Comparison of ENCODE assay signal across 20 cellular contexts in genomic region chr16:57513371-57514102, GRCh38. TPM values are rescaled to one million over a fixed set of nuclear protein-coding genes. Genes with fewer than 3 reads are reported as not detected.
DNase-seq lines count a peak whose midpoint lies in the region; ATAC-seq and TF ChIP-seq lines count a peak whose summit lies in the region.
"Had no signal": no experiment of that assay in that cellular context is flagged by ENCODE, and none has a peak within 500 bp of the region (broad histone marks: within the 10 kb centered on the region; RNA-seq: fewer than 3 reads in every experiment).

No MANE protein-coding gene starts in this region.

- H3K36me3 Mint-ChIP-seq in endothelial cell (ENCODE audit: low read depth, unreplicated experiment) (peaks cover 15% of the 10 kb centered on the region), nephron (ENCODE audit: low read depth) (peaks cover 37% of the 10 kb centered on the region)
- H3K36me3 Mint-ChIP-seq in CD8-positive, alpha-beta memory T cell, result peaks cover 0 to 61% (median 6%) of the 10 kb centered on the region in 3 donors
- H3K36me3 Mint-ChIP-seq: activated naive CD4-positive, alpha-beta T cell treated with anti-CD3 and anti-CD28 coated beads, Interleukin-2, amount 50 U/mL, for 72 hours had no signal

- H3K4me3 ChIP-seq in right cardiac atrium (ENCODE audit: low read length), result no peak overlapping the region
- no peak overlapping the region for H3K4me3 ChIP-seq in heart right ventricle
- H3K4me3 ChIP-seq in uterus, result no peak overlapping the region
- H3K4me3 ChIP-seq in lower leg skin (ENCODE audit: low read depth, poor library complexity, severe bottlenecking), result no peak overlapping the region
- H3K4me3 ChIP-seq in CD8-positive, alpha-beta memory T cell (ENCODE audit: low read length), result no peak overlapping the region
- H3K4me3 ChIP-seq: MG63, prostate gland had no signal

- no peak for TF ChIP-seq CTCF in heart right ventricle (IDR thresholded peaks at IDR 0.05)
- no peak for TF ChIP-seq CTCF in endothelial cell (IDR thresholded peaks at IDR 0.05; ENCODE audit: unreplicated experiment)
- TF ChIP-seq CTCF in nephron (IDR thresholded peaks at IDR 0.05; ENCODE audit: unreplicated experiment in 3 of 3), result no peak
- TF ChIP-seq CTCF in uterus (IDR thresholded peaks at IDR 0.05), result no peak
- no peak for TF ChIP-seq CTCF in lower leg skin (IDR thresholded peaks at IDR 0.05)

- ATAC-seq in right cardiac atrium, result no peak
- ATAC-seq in heart right ventricle, result no peak
- ATAC-seq: activated naive CD4-positive, alpha-beta T cell treated with anti-CD3 and anti-CD28 coated beads, Interleukin-2, amount 50 U/mL, for 72 hours; HCT116; stimulated activated naive CD8-positive, alpha-beta T cell treated with anti-CD3 and anti-CD28 coated beads, Interleukin-15, Interleukin-2, amounts not matched to agents 100 U/mL and 50 U/mL, for 24 hours had no signal

- intact Hi-C loops in right cardiac atrium (cut with DNase I), result loop anchor here in 2 of 4 donors (10.0 kb wide), 3 partner anchors 49 to 209 kb away; partner anchors contain the start of gene POLR2C (in 1 of the 2)
- intact Hi-C loops in heart right ventricle (cut with DNase I), result loop anchor here in 2 of 10 donors (10.0 kb wide), 3 partner anchors 49 to 209 kb away; partner anchors contain the start of gene POLR2C (in 1 of the 2)
- intact Hi-C loops in uterus (cut with DNase I; ENCODE audit: low total_unique reads), result no loop called here
- intact Hi-C loops in lower leg skin (cut with DNase I; ENCODE audit: low total_unique reads), result no loop called here

- TF ChIP-seq POLR2A in uterus (IDR thresholded peaks at IDR 0.05), result no peak
- TF ChIP-seq POLR2A in lower leg skin (IDR thresholded peaks at IDR 0.05), result no peak

- H3K4me1 ChIP-seq in right cardiac atrium (ENCODE audit: control insufficient read depth, insufficient read depth, low read length) (no peaks in the 10 kb centered on the region), heart right ventricle (peaks cover 0 to 22% (median 9%) of the 10 kb centered on the region in 9 donors), uterus (peaks cover 0 to 19% of the 10 kb centered on the region in 2 donors)
- no peaks in the 10 kb centered on the region for H3K4me1 ChIP-seq in CD8-positive, alpha-beta memory T cell (ENCODE audit: insufficient read depth, low read length)
- H3K4me1 ChIP-seq: prostate gland had no signal

- 81% methylated on average over 14 of the region's 14 CpGs for WGBS in right cardiac atrium
- 83 to 85% methylated on average over 14 of the region's 14 CpGs for WGBS in heart right ventricle, 2 donors
- 54 to 61% methylated on average over 14 of the region's 14 CpGs for WGBS in lower leg skin, 2 donors

- peak overlapping the region; percentile 10 for H3K27ac Mint-ChIP-seq in endothelial cell (ENCODE audit: unreplicated experiment)
- peak overlapping the region; percentile 92 to 95 (median 94) for H3K27ac Mint-ChIP-seq in nephron
- H3K27ac Mint-ChIP-seq in CD8-positive, alpha-beta memory T cell, result peak overlapping the region in 1 of 8 donors; percentile 39
- H3K27ac Mint-ChIP-seq: activated naive CD4-positive, alpha-beta T cell treated with anti-CD3 and anti-CD28 coated beads, Interleukin-2, amount 50 U/mL, for 72 hours; dendritic cell treated with granulocyte-macrophage colony-stimulating factor and Interleukin-4, amounts not matched to agents 40 ng/mL and 50 ng/mL, for 4 days had no signal

- H3K9me3 ChIP-seq in right cardiac atrium (ENCODE audit: control insufficient read depth, low read length) (no peaks in the 10 kb centered on the region), heart right ventricle (no peaks in the 10 kb centered on the region), uterus (no peaks in the 10 kb centered on the region)
- H3K9me3 ChIP-seq in CD8-positive, alpha-beta memory T cell (ENCODE audit: low read length), result no peaks in the 10 kb centered on the region
- H3K9me3 ChIP-seq: MG63, prostate gland had no signal

- H3K36me3 ChIP-seq in heart right ventricle, result peaks cover 0 to 60% (median 9%) of the 10 kb centered on the region in 9 donors
- H3K36me3 ChIP-seq in uterus, result no peaks in the 10 kb centered on the region
- H3K36me3 ChIP-seq in CD8-positive, alpha-beta memory T cell (ENCODE audit: insufficient read depth, low read length), result no peaks in the 10 kb centered on the region

- CTCF ChIA-PET in CD8-positive, alpha-beta memory T cell (lab: Charles Lee), result interaction anchor here (1.2 to 2.7 kb wide), 2 partner anchors 9 to 51 kb away, joined by 3 to 7 read pairs; partner anchors contain the start of gene POLR2C

- H3K27me3 Mint-ChIP-seq in endothelial cell (ENCODE audit: unreplicated experiment), result peaks cover 8% of the 10 kb centered on the region
- H3K27me3 Mint-ChIP-seq in nephron (ENCODE audit: low read depth), result peaks cover 9% of the 10 kb centered on the region
- H3K27me3 Mint-ChIP-seq in CD8-positive, alpha-beta memory T cell, result peaks cover 0 to 8% of the 10 kb centered on the region in 2 donors

- H3K4me1 Mint-ChIP-seq in endothelial cell (ENCODE audit: unreplicated experiment) (peaks cover 54% of the 10 kb centered on the region), nephron (peaks cover 15% of the 10 kb centered on the region)
- peaks cover 0 to 4% (median 0%) of the 10 kb centered on the region in 3 donors for H3K4me1 Mint-ChIP-seq in CD8-positive, alpha-beta memory T cell

- H3K4me3 Mint-ChIP-seq in endothelial cell (ENCODE audit: unreplicated experiment) (no peak overlapping the region), nephron (no peak overlapping the region)
- H3K4me3 Mint-ChIP-seq in CD8-positive, alpha-beta memory T cell, result no peak overlapping the region
- H3K4me3 Mint-ChIP-seq: dendritic cell treated with granulocyte-macrophage colony-stimulating factor and Interleukin-4, amounts not matched to agents 40 ng/mL and 50 ng/mL, for 4 days had no signal

- H3K9me3 Mint-ChIP-seq in endothelial cell (ENCODE audit: unreplicated experiment), result no peaks in the 10 kb centered on the region
- H3K9me3 Mint-ChIP-seq in nephron, result no peaks in the 10 kb centered on the region
- H3K9me3 Mint-ChIP-seq in CD8-positive, alpha-beta memory T cell, result no peaks in the 10 kb centered on the region
- H3K9me3 Mint-ChIP-seq: activated naive CD4-positive, alpha-beta T cell treated with anti-CD3 and anti-CD28 coated beads, Interleukin-2, amount 50 U/mL, for 72 hours; dendritic cell treated with granulocyte-macrophage colony-stimulating factor and Interleukin-4, amounts not matched to agents 40 ng/mL and 50 ng/mL, for 4 days had no signal

- POLR2A ChIA-PET in CD8-positive, alpha-beta memory T cell (lab: Charles Lee), result no interaction called here

- DNase-seq in right cardiac atrium (peak in 2 of 3 donors; percentile 9 to 35), heart right ventricle (no peak), endothelial cell (ENCODE audit: low spot score) (no peak), uterus (peak; percentile 64 to 69), superior temporal gyrus (ENCODE audit: extremely low spot score) (no peak), lower leg skin (ENCODE audit: low spot score in 2 of 2) (no peak)
- DNase-seq in CD8-positive, alpha-beta memory T cell, result no peak
- DNase-seq: activated T-cell treated with anti-CD3 and anti-CD28 coated beads for 4 hours; erythroblast; glutamatergic neuron; MG63; NCI-H2029; stimulated activated CD4-positive, alpha-beta T cell treated with anti-CD3 and anti-CD28 coated beads, Interleukin-15, amount 100 ng/mL, for 24 hours; stimulated activated naive CD8-positive, alpha-beta T cell treated with anti-CD3 and anti-CD28 coated beads, Interleukin-15, Interleukin-2, amounts not matched to agents 100 U/mL and 50 U/mL, for 24 hours had no signal

- H3K27ac ChIP-seq in right cardiac atrium (ENCODE audit: low read length) (no peak overlapping the region), heart right ventricle (no peak overlapping the region), uterus (peak overlapping the region; percentile 62 to 66)
- H3K27ac ChIP-seq in CD8-positive, alpha-beta memory T cell (ENCODE audit: low read depth, low read length), result no peak overlapping the region

- H3K27me3 ChIP-seq in right cardiac atrium (ENCODE audit: control insufficient read depth, insufficient read depth), result no peaks in the 10 kb centered on the region
- no peaks in the 10 kb centered on the region for H3K27me3 ChIP-seq in heart right ventricle
- no peaks in the 10 kb centered on the region for H3K27me3 ChIP-seq in uterus
- H3K27me3 ChIP-seq in CD8-positive, alpha-beta memory T cell (ENCODE audit: insufficient read depth, low read length, poor library complexity, severe bottlenecking), result no peaks in the 10 kb centered on the region
- H3K27me3 ChIP-seq: MG63 had no signal

RNA-seq across cellular contexts. Expression of gene CCDC102A, which starts 22.8 kb away (rescaled TPM):
- total RNA-seq in right cardiac atrium, result 10 to 100 TPM in 3 of 4 donors, 1 to 10 TPM in 1; 7.6 to 15.4 (median 11.0) TPM
- 9.0 TPM for polyA plus RNA-seq in right cardiac atrium
- 10 to 100 TPM in 1 of 10 donors, 1 to 10 TPM in 9; 3.1 to 10.2 (median 5.1) TPM for total RNA-seq in heart right ventricle
- 1 to 10 TPM; 3.7 to 5.9 TPM for polyA plus RNA-seq in heart right ventricle
- total RNA-seq in endothelial cell (ENCODE audit: unreplicated experiment), result 14.6 TPM
- 10 to 100 TPM in 3 of 4 donors, 1 to 10 TPM in 1; 8.7 to 23.6 (median 22.0) TPM for total RNA-seq in uterus
- total RNA-seq in lower leg skin, result 10 to 100 TPM; 13.7 to 18.9 (median 16.4) TPM
- 10 to 100 TPM; 27.0 to 28.1 TPM for total RNA-seq in CD8-positive, alpha-beta memory T cell
- 22.6 TPM for polyA plus RNA-seq in CD8-positive, alpha-beta memory T cell

RNA-seq across cellular contexts. Expression of gene DOK4, which starts 27.2 kb away (rescaled TPM):
- total RNA-seq in right cardiac atrium (10 to 100 TPM; 15.1 to 19.4 (median 16.5) TPM), heart right ventricle (10 to 100 TPM in 2 of 10 donors, 1 to 10 TPM in 8; 3.6 to 10.7 (median 8.0) TPM), endothelial cell (ENCODE audit: unreplicated experiment) (69.4 TPM), uterus (10 to 100 TPM in 3 of 4 donors, 1 to 10 TPM in 1; 1.8 to 31.6 (median 24.5) TPM), lower leg skin (10 to 100 TPM; 38.9 to 60.5 (median 44.6) TPM)
- polyA plus RNA-seq in right cardiac atrium (12.2 TPM), heart right ventricle (1 to 10 TPM; 5.9 to 9.1 TPM)
- total RNA-seq in CD8-positive, alpha-beta memory T cell, result 1 to 10 TPM; 6.8 to 7.0 TPM
- 3.3 TPM for polyA plus RNA-seq in CD8-positive, alpha-beta memory T cell

RNA-seq across cellular contexts. Expression of gene ADGRG5, which starts 28.9 kb away (rescaled TPM):
- total RNA-seq in right cardiac atrium (under 1 TPM in 2 of 4 donors, not detected in 2; 0.11 to 0.29 TPM), heart right ventricle (under 1 TPM in 5 of 10 donors, not detected in 5; 0.12 to 0.69 (median 0.61) TPM), endothelial cell (ENCODE audit: unreplicated experiment) (0.28 TPM), uterus (1 to 10 TPM in 1 of 4 donors, under 1 TPM in 2, not detected in 1; 0.14 to 1.5 (median 0.76) TPM), lower leg skin (1 to 10 TPM in 1 of 4 donors, under 1 TPM in 3; 0.23 to 1.5 (median 0.47) TPM)
- polyA plus RNA-seq in right cardiac atrium (0.02 TPM), heart right ventricle (under 1 TPM in 1 of 2 donors, not detected in 1; 0.03 TPM)
- 10 to 100 TPM; 46.1 to 48.5 TPM for total RNA-seq in CD8-positive, alpha-beta memory T cell
- polyA plus RNA-seq in CD8-positive, alpha-beta memory T cell, result 23.5 TPM
- polyA plus RNA-seq: AG04450 had no signal

RNA-seq across cellular contexts. Expression of gene POLR2C, which starts 51.1 kb away (rescaled TPM):
- total RNA-seq in right cardiac atrium (10 to 100 TPM; 36.9 to 47.7 (median 42.0) TPM), heart right ventricle (10 to 100 TPM; 40.2 to 56.7 (median 47.2) TPM), endothelial cell (ENCODE audit: unreplicated experiment) (52.1 TPM), uterus (100 to 1,000 TPM in 2 of 4 donors, 10 to 100 TPM in 2; 64.3 to 460 (median 104) TPM), lower leg skin (100 to 1,000 TPM in 2 of 4 donors, 10 to 100 TPM in 2; 87.9 to 128 (median 98.1) TPM)
- polyA plus RNA-seq in right cardiac atrium (36.8 TPM), heart right ventricle (10 to 100 TPM; 17.9 to 46.6 TPM)
- 10 to 100 TPM; 92.3 to 95.0 TPM for total RNA-seq in CD8-positive, alpha-beta memory T cell
- 36.1 TPM for polyA plus RNA-seq in CD8-positive, alpha-beta memory T cell

Comparison
In these comparisons a context has a peak if more than half of its experiments do, and no peak if none do; other contexts are left out.
1. DNase-seq: peak in right cardiac atrium (2 of 3) and uterus (2 of 2); none in heart right ventricle (0 of 2), endothelial cell (single experiment), superior temporal gyrus (single experiment), lower leg skin (0 of 2) and CD8-positive, alpha-beta memory T cell (0 of 5).
2. H3K27ac ChIP-seq: peak in uterus (2 of 2); none in right cardiac atrium (single experiment), heart right ventricle (0 of 10) and CD8-positive, alpha-beta memory T cell (single experiment).
3. RNA of gene ADGRG5, which starts 28.9 kb away (total RNA-seq): 46.1 to 48.5 TPM in CD8-positive, alpha-beta memory T cell; 0.14 to 1.5 TPM in uterus, 0.23 to 1.5 TPM in lower leg skin, 0.28 TPM in endothelial cell (single experiment), 0.11 to 0.29 TPM in right cardiac atrium and 0.12 to 0.69 TPM in heart right ventricle; every median in the first group is over 10 times any median in the second.